Comparison of ENCODE assay signal across 8 cellular contexts in the genomic region with DNA sequence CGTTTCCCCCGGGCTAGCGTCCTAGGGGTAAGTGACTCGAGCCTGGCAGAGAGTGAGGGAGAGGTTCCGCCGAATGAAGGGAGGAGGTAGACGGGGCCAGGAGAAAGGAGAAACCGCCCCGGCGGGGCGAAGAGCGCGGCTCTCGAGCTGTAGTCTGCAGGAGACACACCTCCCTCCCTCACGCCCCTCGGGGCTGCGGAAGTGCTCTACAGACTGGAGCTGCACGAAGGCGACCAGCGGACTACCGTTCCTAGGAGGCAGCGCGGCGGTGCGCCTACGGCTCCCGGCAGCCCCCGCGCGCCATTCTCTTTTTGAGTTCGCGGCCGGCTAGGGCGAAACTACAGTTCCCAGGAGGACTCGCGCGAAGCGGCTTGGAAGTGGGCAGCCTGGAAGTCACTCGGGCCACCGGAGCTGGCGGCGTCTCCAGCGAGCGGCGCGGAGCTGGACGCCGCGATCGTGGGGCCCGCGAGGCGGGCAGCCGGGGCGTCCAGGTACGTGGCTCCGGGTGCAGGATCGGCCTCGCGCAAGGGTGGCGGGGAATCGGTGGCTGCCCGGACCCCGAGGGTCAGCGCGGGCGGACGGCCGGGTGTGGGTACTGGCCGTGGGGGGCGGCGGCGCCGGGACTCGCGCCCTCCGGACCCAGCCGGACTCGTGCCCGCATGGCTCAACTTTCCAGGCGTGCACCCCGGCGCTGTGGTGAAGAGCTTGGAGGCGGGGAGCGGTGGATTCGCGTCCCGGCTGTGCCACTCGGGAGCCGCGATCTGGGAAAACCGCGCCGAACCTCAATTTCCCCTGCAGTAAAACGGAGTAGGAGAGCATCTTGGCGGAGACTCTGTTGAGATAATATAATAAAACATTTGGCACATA. TPM values are rescaled to one million over a fixed set of nuclear protein-coding genes. Genes with fewer than 3 reads are reported as not detected.
DNase-seq lines count a peak whose midpoint lies in the region; ATAC-seq and TF ChIP-seq lines count a peak whose summit lies in the region.

A gene with protein sequence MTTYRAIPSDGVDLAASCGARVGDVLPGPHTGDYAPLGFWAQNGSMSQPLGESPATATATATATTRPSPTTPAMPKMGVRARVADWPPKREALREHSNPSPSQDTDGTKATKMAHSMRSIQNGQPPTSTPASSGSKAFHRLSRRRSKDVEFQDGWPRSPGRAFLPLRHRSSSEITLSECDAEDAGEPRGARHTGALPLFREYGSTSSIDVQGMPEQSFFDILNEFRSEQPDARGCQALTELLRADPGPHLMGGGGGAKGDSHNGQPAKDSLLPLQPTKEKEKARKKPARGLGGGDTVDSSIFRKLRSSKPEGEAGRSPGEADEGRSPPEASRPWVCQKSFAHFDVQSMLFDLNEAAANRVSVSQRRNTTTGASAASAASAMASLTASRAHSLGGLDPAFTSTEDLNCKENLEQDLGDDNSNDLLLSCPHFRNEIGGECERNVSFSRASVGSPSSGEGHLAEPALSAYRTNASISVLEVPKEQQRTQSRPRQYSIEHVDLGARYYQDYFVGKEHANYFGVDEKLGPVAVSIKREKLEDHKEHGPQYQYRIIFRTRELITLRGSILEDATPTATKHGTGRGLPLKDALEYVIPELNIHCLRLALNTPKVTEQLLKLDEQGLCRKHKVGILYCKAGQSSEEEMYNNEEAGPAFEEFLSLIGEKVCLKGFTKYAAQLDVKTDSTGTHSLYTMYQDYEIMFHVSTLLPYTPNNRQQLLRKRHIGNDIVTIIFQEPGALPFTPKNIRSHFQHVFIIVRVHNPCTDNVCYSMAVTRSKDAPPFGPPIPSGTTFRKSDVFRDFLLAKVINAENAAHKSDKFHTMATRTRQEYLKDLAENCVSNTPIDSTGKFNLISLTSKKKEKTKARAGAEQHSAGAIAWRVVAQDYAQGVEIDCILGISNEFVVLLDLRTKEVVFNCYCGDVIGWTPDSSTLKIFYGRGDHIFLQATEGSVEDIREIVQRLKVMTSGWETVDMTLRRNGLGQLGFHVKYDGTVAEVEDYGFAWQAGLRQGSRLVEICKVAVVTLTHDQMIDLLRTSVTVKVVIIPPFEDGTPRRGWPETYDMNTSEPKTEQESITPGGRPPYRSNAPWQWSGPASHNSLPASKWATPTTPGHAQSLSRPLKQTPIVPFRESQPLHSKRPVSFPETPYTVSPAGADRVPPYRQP (N-terminal part only) (plus strand): TSS at position 341 of the 867 bp plus-strand sequence. CDS start 174,358 bp downstream, outside the sequence.

- peak within 1 kb of the TSS; percentile 93 to 97 (median 94) for H3K27ac Mint-ChIP-seq in IgD-negative memory B cell

- no peak for TF ChIP-seq CTCF in epithelial cell of proximal tubule (conservative IDR thresholded peaks at IDR 0.05; ENCODE audit: low read depth, low read length)

- H3K9me3 Mint-ChIP-seq in IgD-negative memory B cell, result no peaks in the 10 kb centered on the region

- H3K9ac ChIP-seq in mucosa of rectum (ENCODE audit: low read depth in 1 of 2, low read length in 2 of 2), result peak within 1 kb of the TSS; percentile 79 to 81

- H3K4me3 Mint-ChIP-seq in IgD-negative memory B cell, result peak within 1 kb of the TSS; percentile 95 to 99 (median 98)

- H3K27ac ChIP-seq in mucosa of rectum (ENCODE audit: low read depth in 2 of 2, low read length in 2 of 2), result peak within 1 kb of the TSS; percentile 21 to 68

- peaks cover 42 to 53% (median 49%) of the 10 kb centered on the region in 3 donors for H3K4me1 Mint-ChIP-seq in IgD-negative memory B cell

- no peaks in the 10 kb centered on the region for H3K27me3 ChIP-seq in mucosa of rectum (ENCODE audit: control insufficient read depth in 2 of 2, insufficient read depth in 2 of 2, low read length in 2 of 2)

- no peaks in the 10 kb centered on the region for H3K36me3 Mint-ChIP-seq in IgD-negative memory B cell

- ATAC-seq in GM21529 (IDR thresholded peaks at IDR 0.05; ENCODE audit: unreplicated experiment), result peak; percentile 82

- H3K9me3 ChIP-seq in mucosa of rectum (ENCODE audit: control insufficient read depth in 2 of 2, low read length in 2 of 2), result no peaks in the 10 kb centered on the region

- H3K27me3 Mint-ChIP-seq in IgD-negative memory B cell, result no peaks in the 10 kb centered on the region

- H3K4me3 ChIP-seq in epithelial cell of proximal tubule (ENCODE audit: low read depth, low read length) (peak within 1 kb of the TSS; percentile 87), mucosa of rectum (ENCODE audit: low read length in 2 of 2) (peak within 1 kb of the TSS; percentile 88 to 95)

- no peaks in the 10 kb centered on the region for H3K36me3 ChIP-seq in mucosa of rectum (ENCODE audit: control insufficient read depth in 2 of 2, insufficient read depth in 2 of 2, low read length in 2 of 2)

- H3K4me1 ChIP-seq in mucosa of rectum (ENCODE audit: control insufficient read depth in 2 of 2, insufficient read depth in 2 of 2, low read length in 2 of 2), result peaks cover 8 to 10% of the 10 kb centered on the region in 2 donors

- DNase-seq in DMS 273 treated with DMSO at 0.1 percent for 48 hours (lab: John Stamatoyannopoulos, UW) (peak; percentile 90), OCI-M2 (lab: John Stamatoyannopoulos, UW; ENCODE audit: unreplicated experiment) (peak; percentile 100), activated T-cell treated with anti-CD3 and anti-CD28 coated beads for 48 hours (ENCODE audit: low read depth) (peak; percentile 91), epithelial cell of proximal tubule (ENCODE audit: low read depth) (peak; percentile 55)
- DNase-seq in stimulated activated CD8-positive, alpha-beta memory T cell treated with anti-CD3 and anti-CD28 coated beads, Interleukin-7, amount 100 ng/mL, for 1 hour (ENCODE audit: low read depth in 2 of 2), result peak; percentile 81 to 85

RNA-seq across cellular contexts. Expression of the gene that starts here (rescaled TPM):
- 13.6 TPM for polyA plus RNA-seq in IgD-negative memory B cell
- 54.0 and 66.7 TPM in 2 replicates for total RNA-seq in epithelial cell of proximal tubule

Comparison
In these comparisons a context has a peak if more than half of its experiments do, and no peak if none do; other contexts are left out.
1. Peak in every context shown above with its lines: DNase-seq, ATAC-seq, H3K4me3 ChIP-seq and H3K27ac ChIP-seq.